In the genomic region with DNA sequence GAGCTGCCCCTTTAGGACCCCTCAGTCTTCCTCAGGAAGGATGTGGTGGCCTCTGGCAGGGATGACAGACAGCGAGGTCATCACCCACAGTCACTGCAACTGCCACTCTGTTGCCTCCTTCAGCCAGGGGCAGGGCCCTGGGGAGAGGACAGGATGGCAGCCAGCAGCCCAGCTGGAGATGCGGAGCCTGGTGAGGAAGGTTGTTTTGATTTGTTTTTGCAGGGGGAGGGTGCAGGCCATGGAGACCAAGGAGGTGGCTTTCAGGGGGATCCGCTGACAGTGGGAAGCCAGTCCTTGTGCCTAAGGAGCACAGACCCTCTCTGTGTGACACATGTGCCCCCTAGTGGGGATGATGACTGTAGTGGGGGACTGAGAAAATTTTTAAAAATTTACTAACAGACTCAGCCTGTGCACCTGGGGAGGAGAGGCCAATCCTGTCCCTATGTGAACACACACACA, we compare ENCODE assay signal across 9 cellular contexts. TPM values are rescaled to one million over a fixed set of nuclear protein-coding genes. Genes with fewer than 3 reads are reported as not detected.
DNase-seq lines count a peak whose midpoint lies in the region; ATAC-seq and TF ChIP-seq lines count a peak whose summit lies in the region.
"Had no signal": no experiment of that assay in that cellular context is flagged by ENCODE, and none has a peak within 500 bp of the region (broad histone marks: within the 10 kb centered on the region; RNA-seq: fewer than 3 reads in every experiment).

No MANE protein-coding gene starts in this region.

- peak overlapping the region in 3 of 5 donors; percentile 24 to 71 (median 43) for H3K27ac ChIP-seq in adrenal gland
- H3K27ac ChIP-seq in heart left ventricle, result peak overlapping the region in 11 of 12 donors; percentile 0 to 84 (median 24)

- H3K27me3 ChIP-seq in Caco-2 (replicated peaks; ENCODE audit: control insufficient read depth, insufficient read depth, low read length), result no peaks in the 10 kb centered on the region
- no peaks in the 10 kb centered on the region for H3K27me3 ChIP-seq in adrenal gland
- H3K27me3 ChIP-seq in heart left ventricle, result no peaks in the 10 kb centered on the region

- H3K4me3 ChIP-seq in Caco-2 (ENCODE audit: low read depth, low read length), result no peak overlapping the region
- H3K4me3 ChIP-seq in adrenal gland, result no peak overlapping the region
- H3K4me3 ChIP-seq in heart left ventricle, result no peak overlapping the region

- peaks cover 5% of the 10 kb centered on the region for H3K4me1 Mint-ChIP-seq in Caco-2 (ENCODE audit: low read depth, unreplicated experiment)

- CTCF ChIA-PET in Caco-2 (lab: Charles Lee), result interaction anchor here (0.9 to 1.8 kb wide), 3 partner anchors 24 to 134 kb away, joined by 3 to 5 read pairs (median 3); no protein-coding TSS in a partner anchor

- TF ChIP-seq POLR2A in adrenal gland (IDR thresholded peaks at IDR 0.05) (no peak), heart left ventricle (IDR thresholded peaks at IDR 0.05) (no peak)

- ATAC-seq in HG03354 (IDR thresholded peaks at IDR 0.05; ENCODE audit: poor library complexity, severe bottlenecking, unreplicated experiment) (peak; percentile 57), heart left ventricle (peak; percentile 19 to 67 (median 50)), HG02571 (IDR thresholded peaks at IDR 0.05; ENCODE audit: unreplicated experiment) (no peak)

- intact Hi-C loops in Caco-2 (cut with micrococcal nuclease; ENCODE audit: unreplicated experiment) (loop anchor here (1.0 to 5.0 kb wide), 3 partner anchors 24 to 81 kb away; no protein-coding TSS in a partner anchor), adrenal gland (cut with DNase I) (no loop called here), heart left ventricle (cut with DNase I) (loop anchor here in 9 of 10 donors (1.0 to 5.0 kb wide), 4 partner anchors 24 to 85 kb away; a partner anchor contains a TSS)

- no peak overlapping the region for H3K4me3 Mint-ChIP-seq in Caco-2 (ENCODE audit: unreplicated experiment)
- H3K4me3 Mint-ChIP-seq: T-helper 1 cell treated with Interleukin-12 subunit alpha and Interleukin-12 subunit beta and Interleukin-4 antibody, amounts not matched to agents 30 μg/mL and 1 μg/mL, for 36 hours had no signal

- POLR2A ChIA-PET in Caco-2 (lab: Charles Lee), result no interaction called here

- H3K36me3 Mint-ChIP-seq in Caco-2 (ENCODE audit: insufficient read depth, unreplicated experiment), result no peaks in the 10 kb centered on the region

- no peaks in the 10 kb centered on the region for H3K27me3 Mint-ChIP-seq in Caco-2 (ENCODE audit: insufficient read depth, unreplicated experiment)

- no TSS peak for BruUV-seq in Caco-2 (replicated peaks; lab: Mats Ljungman, UMichigan)

- H3K9me3 ChIP-seq in Caco-2 (no peaks in the 10 kb centered on the region), adrenal gland (replicated peaks in 1 of 3) (no peaks in the 10 kb centered on the region), heart left ventricle (no peaks in the 10 kb centered on the region)

- no peaks in the 10 kb centered on the region for H3K9me3 Mint-ChIP-seq in Caco-2 (ENCODE audit: unreplicated experiment)
- H3K9me3 Mint-ChIP-seq: T-helper 1 cell treated with Interleukin-12 subunit alpha and Interleukin-12 subunit beta and Interleukin-4 antibody, amounts not matched to agents 30 μg/mL and 1 μg/mL, for 36 hours had no signal

- no peaks in the 10 kb centered on the region for H3K36me3 ChIP-seq in Caco-2 (ENCODE audit: control insufficient read depth, insufficient read depth, low read length)
- H3K36me3 ChIP-seq in adrenal gland (replicated peaks in 1 of 2), result no peaks in the 10 kb centered on the region
- no peaks in the 10 kb centered on the region for H3K36me3 ChIP-seq in heart left ventricle

- H3K27ac Mint-ChIP-seq in Caco-2 (ENCODE audit: unreplicated experiment), result no peak overlapping the region
- H3K27ac Mint-ChIP-seq: T-helper 1 cell treated with Interleukin-12 subunit alpha and Interleukin-12 subunit beta and Interleukin-4 antibody, amounts not matched to agents 30 μg/mL and 1 μg/mL, for 36 hours had no signal

- TF ChIP-seq CTCF in Caco-2 (IDR thresholded peaks at IDR 0.05; ENCODE audit: insufficient read depth in 1 of 2, low read depth in 1 of 2, low read length in 1 of 2, severe bottlenecking in 1 of 2, unreplicated experiment in 1 of 2), result peak; percentile 80 to 82
- TF ChIP-seq CTCF in adrenal gland (IDR thresholded peaks at IDR 0.05), result peak; percentile 34 to 73 (median 64)
- peak; percentile 58 to 81 (median 75) for TF ChIP-seq CTCF in heart left ventricle (IDR thresholded peaks at IDR 0.05)

- H3K4me1 ChIP-seq in Caco-2 (no peaks in the 10 kb centered on the region), adrenal gland (replicated peaks in 1 of 2) (peaks cover 37 to 64% of the 10 kb centered on the region in 2 donors), heart left ventricle (peaks cover 10 to 61% (median 46%) of the 10 kb centered on the region in 12 donors)

- DNase-seq in Caco-2 (peak in 1 of 2 experiments; percentile 80), SHP77 treated with DMSO at 0.1 percent for 48 hours (lab: John Stamatoyannopoulos, UW) (peak; percentile 44), adrenal gland (peak; percentile 64 to 85 (median 70)), heart left ventricle (peak in 4 of 5 donors; percentile 74 to 77 (median 75)), retina (peak; percentile 80), NCI-H187 treated with DMSO at 0.1 percent for 48 hours (lab: John Stamatoyannopoulos, UW) (no peak)

- 12 to 46% (median 18%) methylated on average over 2 to 3 of the region's 3 CpGs for WGBS in adrenal gland, 4 donors
- WGBS in heart left ventricle, 4 donors, result 33 to 47% (median 33%) methylated on average over 3 of the region's 3 CpGs

RNA-seq across cellular contexts. Expression of a gene that starts 7.4 kb away (rescaled TPM):
- total RNA-seq in Caco-2 (2022), result not detected in 2 replicates
- 1 to 10 TPM in 6 of 8 donors, not detected in 2; 1.5 to 5.7 (median 2.8) TPM for total RNA-seq in adrenal gland
- 10 to 100 TPM in 2 of 3 donors, 1 to 10 TPM in 1; 4.5 to 37.2 (median 14.3) TPM for polyA plus RNA-seq in adrenal gland
- 1 to 10 TPM; 1.1 to 4.9 (median 2.7) TPM for total RNA-seq in heart left ventricle
- polyA plus RNA-seq in heart left ventricle, result 1 to 10 TPM; 1.2 to 7.6 TPM

RNA-seq across cellular contexts. Expression of a gene that starts 9.7 kb away (rescaled TPM):
- total RNA-seq in Caco-2 (2022), result 0.32 and 1.0 TPM in 2 replicates
- total RNA-seq in adrenal gland, result 10 to 100 TPM in 7 of 8 donors, 1 to 10 TPM in 1; 9.5 to 18.1 (median 14.3) TPM
- 10 to 100 TPM in 2 of 3 donors, 1 to 10 TPM in 1; 7.8 to 38.3 (median 32.1) TPM for polyA plus RNA-seq in adrenal gland
- 10 to 100 TPM; 11.8 to 37.9 (median 21.9) TPM for total RNA-seq in heart left ventricle
- polyA plus RNA-seq in heart left ventricle, result 10 to 100 TPM; 16.7 to 25.9 TPM

RNA-seq across cellular contexts. Expression of a gene that starts 38.4 kb away (rescaled TPM):
- total RNA-seq in Caco-2 (2022) (0.77 and 2.5 TPM in 2 replicates), adrenal gland (10 to 100 TPM in 2 of 8 donors, 1 to 10 TPM in 6; 4.5 to 37.8 (median 6.4) TPM), heart left ventricle (1 to 10 TPM; 3.3 to 7.8 (median 5.6) TPM)
- polyA plus RNA-seq in adrenal gland (1 to 10 TPM; 3.4 to 4.3 (median 3.8) TPM), heart left ventricle (1 to 10 TPM; 2.1 to 2.3 TPM)

RNA-seq across cellular contexts. Expression of a gene that starts 46.0 kb away (rescaled TPM):
- total RNA-seq in Caco-2 (2022) (33.8 and 37.2 TPM in 2 replicates), adrenal gland (100 to 1,000 TPM in 1 of 8 donors, 10 to 100 TPM in 7; 12.3 to 156 (median 43.8) TPM), heart left ventricle (10 to 100 TPM in 7 of 9 donors, 1 to 10 TPM in 2; 6.3 to 49.4 (median 14.1) TPM)
- polyA plus RNA-seq in adrenal gland (10 to 100 TPM in 2 of 3 donors, 1 to 10 TPM in 1; 4.9 to 39.3 (median 19.1) TPM), heart left ventricle (10 to 100 TPM; 11.7 to 18.3 TPM)

Comparison
In these comparisons a context has a peak if more than half of its experiments do, and no peak if none do; other contexts are left out.
1. intact Hi-C loops: an anchor here in Caco-2 (1.0 to 5.0 kb wide) and heart left ventricle (1.0 to 5.0 kb wide); none called in adrenal gland.